Comparison of ENCODE assay signal across 21 cellular contexts in the genomic region with DNA sequence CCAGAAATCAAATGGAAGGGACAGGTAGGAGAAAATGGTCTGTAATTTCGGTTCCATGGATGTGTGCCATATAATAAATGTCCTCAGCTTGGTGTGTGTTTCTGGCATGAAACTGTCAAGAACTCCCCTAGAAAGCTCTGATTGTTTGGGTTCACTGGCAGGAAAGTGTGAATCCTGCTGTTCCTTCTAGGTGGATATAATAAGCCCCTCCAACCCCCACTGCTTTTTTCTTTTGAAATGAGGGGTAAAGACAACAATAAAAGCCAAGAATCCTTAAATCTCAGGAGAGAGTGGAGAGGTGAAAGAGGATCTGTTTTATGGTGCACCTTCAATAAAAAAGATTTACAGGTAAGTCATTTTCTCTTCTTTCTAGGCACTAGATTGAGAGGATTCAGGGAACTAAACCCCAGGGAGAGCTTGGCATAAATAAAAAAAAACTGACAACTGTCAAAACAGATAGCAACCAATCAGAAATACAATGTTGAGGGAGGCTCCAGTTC.
DNase-seq lines count a peak whose midpoint lies in the region; ATAC-seq and TF ChIP-seq lines count a peak whose summit lies in the region.
"Had no signal": no experiment of that assay in that cellular context is flagged by ENCODE, and none has a peak within 500 bp of the region (broad histone marks: within the 10 kb centered on the region; RNA-seq: fewer than 3 reads in every experiment).

No MANE protein-coding gene starts in this region.

- peak overlapping the region; percentile 42 for H3K4me2 ChIP-seq in neural progenitor cell
- H3K4me2 ChIP-seq: BLaER1 had no signal

- no peaks in the 10 kb centered on the region for H3K36me3 Mint-ChIP-seq in neural progenitor cell
- H3K36me3 Mint-ChIP-seq: CD14-positive monocyte; CD4-positive, alpha-beta memory T cell; CD4-positive, CD25-positive, alpha-beta regulatory T cell; CD8-positive, alpha-beta memory T cell had no signal

- CTCF ChIA-PET in HEK293T (lab: Yijun Ruan, JAX), result no interaction called here

- H3K27me3 ChIP-seq in neural progenitor cell, result no peaks in the 10 kb centered on the region
- no peaks in the 10 kb centered on the region for H3K27me3 ChIP-seq in ascending aorta
- H3K27me3 ChIP-seq: BE2C, BLaER1 had no signal

- TF ChIP-seq CTCF in neural progenitor cell (IDR thresholded peaks at IDR 0.05) (no peak), ascending aorta (IDR thresholded peaks at IDR 0.05) (no peak)

- H3K4me3 Mint-ChIP-seq in neural progenitor cell, result no peak overlapping the region
- H3K4me3 Mint-ChIP-seq: CD14-positive monocyte; CD4-positive, alpha-beta memory T cell; CD4-positive, CD25-positive, alpha-beta regulatory T cell; CD8-positive, alpha-beta memory T cell had no signal

- H3K4me1 Mint-ChIP-seq in neural progenitor cell, result peaks cover 12% of the 10 kb centered on the region
- H3K4me1 Mint-ChIP-seq: CD14-positive monocyte; CD4-positive, CD25-positive, alpha-beta regulatory T cell; CD8-positive, alpha-beta memory T cell had no signal

- H3K9ac ChIP-seq in neural progenitor cell, result no peak overlapping the region
- H3K9ac ChIP-seq: BLaER1 had no signal

- H3K27me3 Mint-ChIP-seq in neural progenitor cell (ENCODE audit: insufficient read depth, low read depth), result peaks cover 5% of the 10 kb centered on the region

- intact Hi-C loops in ascending aorta (cut with DNase I), result no loop called here

- H2AFZ ChIP-seq in neural progenitor cell (replicated peaks), result no peak overlapping the region

- H3K79me2 ChIP-seq in neural progenitor cell (ENCODE audit: low read depth), result no peaks in the 10 kb centered on the region

- POLR2A ChIA-PET in HEK293T (lab: Yijun Ruan, JAX), result no interaction called here

- H3F3A ChIP-seq in neural progenitor cell (ENCODE audit: low read depth), result no peaks in the 10 kb centered on the region

- DNase-seq in NCI-H2227 treated with DMSO at 0.1 percent for 48 hours (lab: John Stamatoyannopoulos, UW) (peak; percentile 20), NCI-H2227 (lab: John Stamatoyannopoulos, UW; ENCODE audit: unreplicated experiment) (no peak), HEK293T (ENCODE audit: extremely low spot score) (no peak), left kidney (ENCODE audit: low read depth, low spot score) (peak; percentile 71), neural progenitor cell (ENCODE audit: low spot score) (peak; percentile 30), ascending aorta (ENCODE audit: low spot score in 2 of 2) (no peak)
- DNase-seq: 8988T; ACHN; BE2C; C1 segment of cervical spinal cord; Caco-2; Calu3; CD4-positive, alpha-beta memory T cell; CD4-positive, CD25-positive, alpha-beta regulatory T cell; CD8-positive, alpha-beta memory T cell; DMS79 treated with DMSO at 0.1 percent for 48 hours; GF-D8 had no signal

- H3K9me3 ChIP-seq in neural progenitor cell (ENCODE audit: low read depth) (no peaks in the 10 kb centered on the region), ascending aorta (no peaks in the 10 kb centered on the region)
- H3K9me3 ChIP-seq: BE2C, BLaER1, Caco-2 had no signal

- H3K4me1 ChIP-seq in neural progenitor cell, result peaks cover 13% of the 10 kb centered on the region
- H3K4me1 ChIP-seq in ascending aorta, result no peaks in the 10 kb centered on the region
- H3K4me1 ChIP-seq: BE2C, BLaER1, Caco-2 had no signal

- no peak for ATAC-seq in HG03139 (IDR thresholded peaks at IDR 0.05; ENCODE audit: unreplicated experiment)
- ATAC-seq in HG02588 (IDR thresholded peaks at IDR 0.05; ENCODE audit: unreplicated experiment), result no peak

- H3K9me3 Mint-ChIP-seq in neural progenitor cell, result no peaks in the 10 kb centered on the region
- H3K9me3 Mint-ChIP-seq: CD14-positive monocyte; CD4-positive, alpha-beta memory T cell; CD8-positive, alpha-beta memory T cell had no signal

- H3K4me3 ChIP-seq in neural progenitor cell (no peak overlapping the region), ascending aorta (no peak overlapping the region)
- H3K4me3 ChIP-seq: BLaER1 had no signal

- H3K27ac ChIP-seq in neural progenitor cell (no peak overlapping the region), ascending aorta (no peak overlapping the region)
- H3K27ac ChIP-seq: BLaER1 had no signal

- H4K20me1 ChIP-seq in neural progenitor cell (ENCODE audit: low read depth), result no peaks in the 10 kb centered on the region
- H4K20me1 ChIP-seq: BLaER1 had no signal

- no peaks in the 10 kb centered on the region for H3K36me3 ChIP-seq in neural progenitor cell
- no peaks in the 10 kb centered on the region for H3K36me3 ChIP-seq in ascending aorta
- H3K36me3 ChIP-seq: BE2C, BLaER1 had no signal

- H3K27ac Mint-ChIP-seq in neural progenitor cell, result no peak overlapping the region
- H3K27ac Mint-ChIP-seq: CD14-positive monocyte; CD4-positive, alpha-beta memory T cell; CD4-positive, CD25-positive, alpha-beta regulatory T cell; CD8-positive, alpha-beta memory T cell had no signal

TF ChIP-seq in HEK293T, 16 proteins besides CTCF, POLR2A, EP300 and RAD21:
- no peak for TF ChIP-seq FOXM1 (IDR thresholded peaks at IDR 0.05; ENCODE audit: borderline replicate concordance)
- TF ChIP-seq PKNOX1 (IDR thresholded peaks at IDR 0.05), result peak; percentile 65
- TF ChIP-seq FOXK2 (IDR thresholded peaks at IDR 0.05), result no peak
- TF ChIP-seq CTBP1 (IDR thresholded peaks at IDR 0.05; ENCODE audit: borderline replicate concordance), result peak; percentile 26; the same call in 1 of the 2 replicates
- TF ChIP-seq HDGF (IDR thresholded peaks at IDR 0.05; ENCODE audit: borderline replicate concordance), result no peak
- TF ChIP-seq ELF4 (IDR thresholded peaks at IDR 0.05), result no peak
- no peak for TF ChIP-seq L3MBTL2 (conservative IDR thresholded peaks at IDR 0.05)
TF ChIP-seq in HEK293T: peak in this region for 2.

Comparison
In these comparisons a context has a peak if more than half of its experiments do, and no peak if none do; other contexts are left out.
1. DNase-seq: peak in NCI-H2227 treated with DMSO at 0.1 percent for 48 hours (single experiment), left kidney (single experiment) and neural progenitor cell (single experiment); none in NCI-H2227 (single experiment), HEK293T (single experiment) and ascending aorta (0 of 2).